In the genomic region with DNA sequence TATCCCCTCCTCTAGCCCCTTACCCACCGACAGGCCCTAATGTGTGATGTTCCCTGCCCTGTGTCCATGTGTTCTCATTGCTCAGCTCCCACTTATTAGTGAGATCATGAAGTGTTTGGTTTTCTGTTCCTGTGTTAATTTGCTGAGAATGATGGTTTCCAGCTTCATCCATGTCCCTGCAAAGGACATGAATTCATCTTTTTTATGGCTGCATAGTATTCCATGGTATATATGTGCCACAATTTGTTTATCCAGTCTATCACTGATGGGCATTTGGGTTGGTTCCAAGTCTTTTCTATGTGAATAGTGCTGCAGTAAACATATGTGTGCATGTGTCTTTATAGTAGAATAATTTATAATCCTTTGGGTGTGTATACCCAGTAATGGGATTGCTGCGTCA, we compare ENCODE assay signal across 1 cellular context.
A peak's percentile ranks its signal among the peaks of the same experiment; 100 is the strongest.
TF ChIP-seq lines count a peak whose summit lies in the region.

No MANE protein-coding gene starts in this region.

TF ChIP-seq in HEK293, 187 proteins besides CTCF, POLR2A, EP300 and RAD21 (continued from another document):
- TF ChIP-seq, protein P1, sequence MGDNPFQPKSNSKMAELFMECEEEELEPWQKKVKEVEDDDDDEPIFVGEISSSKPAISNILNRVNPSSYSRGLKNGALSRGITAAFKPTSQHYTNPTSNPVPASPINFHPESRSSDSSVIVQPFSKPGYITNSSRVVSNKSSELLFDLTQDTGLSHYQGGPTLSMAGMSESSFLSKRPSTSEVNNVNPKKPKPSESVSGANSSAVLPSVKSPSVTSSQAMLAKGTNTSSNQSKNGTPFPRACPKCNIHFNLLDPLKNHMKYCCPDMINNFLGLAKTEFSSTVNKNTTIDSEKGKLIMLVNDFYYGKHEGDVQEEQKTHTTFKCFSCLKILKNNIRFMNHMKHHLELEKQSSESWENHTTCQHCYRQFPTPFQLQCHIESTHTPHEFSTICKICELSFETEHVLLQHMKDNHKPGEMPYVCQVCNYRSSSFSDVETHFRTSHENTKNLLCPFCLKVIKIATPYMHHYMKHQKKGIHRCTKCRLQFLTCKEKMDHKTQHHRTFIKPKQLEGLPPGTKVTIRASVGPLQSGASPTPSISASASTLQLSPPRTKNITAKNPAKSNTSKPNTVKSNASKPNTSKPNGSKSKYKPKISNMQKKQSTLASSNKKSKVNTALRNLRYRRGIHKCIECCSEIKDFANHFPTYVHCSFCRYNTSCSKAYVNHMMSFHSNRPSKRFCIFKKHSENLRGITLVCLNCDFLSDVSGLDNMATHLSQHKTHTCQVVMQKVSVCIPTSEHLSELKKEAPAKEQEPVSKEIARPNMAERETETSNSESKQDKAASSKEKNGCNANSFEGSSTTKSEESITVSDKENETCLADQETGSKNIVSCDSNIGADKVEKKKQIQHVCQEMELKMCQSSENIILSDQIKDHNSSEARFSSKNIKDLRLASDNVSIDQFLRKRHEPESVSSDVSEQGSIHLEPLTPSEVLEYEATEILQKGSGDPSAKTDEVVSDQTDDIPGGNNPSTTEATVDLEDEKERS (tag by site-specific recombination; IDR thresholded peaks at IDR 0.05), result 0 out of 2 replicates have a peak, but pooled peaks have one; percentile 68
